Comparison of ENCODE assay signal across 12 cellular contexts in the genomic region with DNA sequence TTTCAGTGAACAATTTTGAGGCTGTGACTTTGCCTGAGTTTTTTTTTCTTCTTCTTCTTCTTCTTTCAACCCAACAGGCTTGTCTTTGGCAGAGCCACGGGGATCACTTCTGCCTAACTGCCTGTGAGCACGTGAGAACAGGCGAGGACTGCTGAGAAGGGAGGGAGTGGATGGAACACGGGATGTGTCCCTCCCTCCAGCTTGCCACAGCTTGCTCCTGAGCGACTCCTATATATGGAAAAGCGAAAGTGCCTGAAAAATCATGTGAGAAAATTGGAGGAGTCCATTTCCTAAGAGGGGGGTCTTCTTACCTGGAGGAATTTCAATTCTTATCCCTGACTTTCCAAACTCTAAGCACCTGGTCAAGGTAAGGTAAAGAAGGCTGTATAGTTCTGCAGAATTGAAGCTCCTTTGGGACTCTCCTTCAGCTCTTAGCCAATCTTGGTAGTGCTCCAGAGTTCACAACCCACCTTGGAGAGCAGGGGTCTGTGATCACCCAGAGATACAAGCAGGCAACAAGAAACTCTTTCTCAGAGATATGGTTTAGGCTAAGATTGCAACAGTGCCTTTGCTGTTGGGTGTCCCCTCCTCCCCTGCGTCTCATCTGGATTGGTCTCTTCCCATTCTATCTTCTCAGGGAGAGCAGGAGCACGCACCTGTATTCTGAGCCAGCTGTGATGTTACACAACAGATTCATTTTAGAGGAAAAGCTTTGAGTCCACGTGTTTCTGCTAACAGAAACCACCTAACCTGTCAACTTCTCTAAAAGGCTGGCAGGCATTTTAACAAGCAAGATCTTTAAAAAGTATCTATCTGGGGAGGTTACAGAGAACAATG. TPM values are rescaled to one million over a fixed set of nuclear protein-coding genes. Genes with fewer than 3 reads are reported as not detected.
A peak's percentile ranks its signal among the peaks of the same experiment; 100 is the strongest.
DNase-seq lines count a peak whose midpoint lies in the region; ATAC-seq and TF ChIP-seq lines count a peak whose summit lies in the region.
"Had no signal": no experiment of that assay in that cellular context is flagged by ENCODE, and none has a peak within 500 bp of the region (broad histone marks: within the 10 kb centered on the region; RNA-seq: fewer than 3 reads in every experiment).

TSS of gene MAT1A (minus strand) at position 208 of the 837 bp plus-strand sequence. CDS start 235 bp downstream, outside the sequence.

- H3K4me3 ChIP-seq in fibroblast of mammary gland (ENCODE audit: control insufficient read depth, low read depth, low read length): no peak within 1 kb of the TSS
- H3K4me3 ChIP-seq in suprapubic skin: no peak within 1 kb of the TSS

- ATAC-seq in GM21528 (IDR thresholded peaks at IDR 0.05; ENCODE audit: low FRiP score, unreplicated experiment): no peak
- ATAC-seq: naive thymus-derived CD4-positive, alpha-beta T cell had no signal

- TF ChIP-seq CTCF in fibroblast of mammary gland (conservative IDR thresholded peaks at IDR 0.05; ENCODE audit: control insufficient read depth, insufficient read depth, low read depth, low read length): no peak
- TF ChIP-seq CTCF in suprapubic skin (IDR thresholded peaks at IDR 0.05): peak in 1 of 2 donors; percentile 12

- H3K27ac ChIP-seq in suprapubic skin: peak within 1 kb of the TSS; percentile 61
- H3K27ac ChIP-seq: KMS-11 had no signal

- DNase-seq in DMS79 treated with DMSO at 0.1 percent for 48 hours (lab: John Stamatoyannopoulos, UW) (peak; percentile 30), DMS79 (lab: John Stamatoyannopoulos, UW) (no peak), NCI-H510A treated with DMSO at 0.1 percent for 48 hours (lab: John Stamatoyannopoulos, UW) (peak; percentile 24), fibroblast of mammary gland (ENCODE audit: low read depth) (peak; percentile 4), suprapubic skin (ENCODE audit: low spot score in 2 of 2) (no peak), NCI-H2081 treated with DMSO at 0.1 percent for 48 hours (lab: John Stamatoyannopoulos, UW) (no peak)
- DNase-seq in activated CD8-positive, alpha-beta memory T cell treated with anti-CD3 and anti-CD28 coated beads, Interleukin-2, amount 50 U/mL, for 48 hours: no peak
- DNase-seq: activated effector memory CD4-positive, alpha-beta T cell treated with anti-CD3 and anti-CD28 coated beads, Interleukin-2, amount 50 U/mL, for 16 hours; naive thymus-derived CD4-positive, alpha-beta T cell; T-helper 2 cell had no signal

- H3K4me1 ChIP-seq in suprapubic skin: peaks cover 11% of the 10 kb centered on the region

- H3K27me3 ChIP-seq in suprapubic skin: no peaks in the 10 kb centered on the region

- H3K36me3 ChIP-seq in suprapubic skin: no peaks in the 10 kb centered on the region

- no peaks in the 10 kb centered on the region for H3K9me3 ChIP-seq in suprapubic skin

- 15% methylated on average over 9 of the region's 9 CpGs for WGBS in suprapubic skin

- TF ChIP-seq EP300 in suprapubic skin (IDR thresholded peaks at IDR 0.05): no peak

- no peak for TF ChIP-seq POLR2A in suprapubic skin (IDR thresholded peaks at IDR 0.05)

RNA-seq across cellular contexts. Expression of gene MAT1A, which starts in this region (rescaled TPM):
- 10 to 100 TPM in 1 of 4 donors, 1 to 10 TPM in 3; 3.3 to 13.3 (median 4.9) TPM for total RNA-seq in suprapubic skin
- total RNA-seq: naive thymus-derived CD4-positive, alpha-beta T cell had no signal

Comparison
In these comparisons a context has a peak if more than half of its experiments do, and no peak if none do; other contexts are left out.
1. DNase-seq: peak in DMS79 treated with DMSO at 0.1 percent for 48 hours (single experiment), NCI-H510A treated with DMSO at 0.1 percent for 48 hours (single experiment) and fibroblast of mammary gland (single experiment); none in DMS79 (single experiment), suprapubic skin (0 of 2), activated CD8-positive, alpha-beta memory T cell treated with anti-CD3 and anti-CD28 coated beads, Interleukin-2, amount 50 U/mL, for 48 hours (single experiment) and NCI-H2081 treated with DMSO at 0.1 percent for 48 hours (single experiment).